ENCODE assay signal across 16 cellular contexts in the genomic region with DNA sequence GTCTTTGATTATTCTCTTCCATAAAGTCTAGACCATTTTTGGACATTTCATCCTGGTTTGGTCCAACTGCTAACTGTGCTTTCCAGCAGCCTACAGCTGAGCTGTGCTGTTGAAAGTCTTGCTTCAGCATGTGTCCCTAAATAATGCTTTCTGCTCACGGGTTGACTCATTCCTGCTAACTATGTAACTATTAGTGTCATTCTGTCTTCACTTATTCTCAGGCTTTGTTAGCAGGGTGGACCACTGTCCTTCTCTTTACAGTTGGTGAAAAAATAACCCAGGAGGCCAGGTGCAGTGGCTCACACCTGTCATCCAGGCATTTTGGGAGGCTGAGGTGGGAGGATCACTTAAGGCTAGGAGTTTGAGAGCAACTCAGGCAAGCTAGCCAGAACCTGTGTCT. TPM values are rescaled to one million over a fixed set of nuclear protein-coding genes. Genes with fewer than 3 reads are reported as not detected.
DNase-seq lines count a peak whose midpoint lies in the region; ATAC-seq lines count a peak whose summit lies in the region.
"Had no signal": no experiment of that assay in that cellular context is flagged by ENCODE, and none has a peak within 500 bp of the region (broad histone marks: within the 10 kb centered on the region; RNA-seq: fewer than 3 reads in every experiment).

No MANE protein-coding gene starts in this region.

- peak; percentile 68 for ATAC-seq in GM18519 (IDR thresholded peaks at IDR 0.05; ENCODE audit: low FRiP score, unreplicated experiment)
- peak; percentile 56 for ATAC-seq in HG02588 (IDR thresholded peaks at IDR 0.05; ENCODE audit: unreplicated experiment)
- ATAC-seq in HG03439 (IDR thresholded peaks at IDR 0.05; ENCODE audit: unreplicated experiment) = peak; percentile 68
- peak; percentile 5 for ATAC-seq in Right ventricle myocardium superior (ENCODE audit: poor library complexity)

- no peak for DNase-seq in Right ventricle myocardium superior
- no peak for DNase-seq in SIG-M5 (lab: John Stamatoyannopoulos, UW)
- DNase-seq in cerebellar nuclear complex (lab: John Stamatoyannopoulos, UW) = no peak
- DNase-seq in effector memory CD4-positive, alpha-beta T cell = no peak
- no peak for DNase-seq in SW480 (ENCODE audit: low spot score)
- DNase-seq: activated CD8-positive, alpha-beta memory T cell treated with anti-CD3 and anti-CD28 coated beads for 24 hours; COR-L47; GF-D8; GOT3; naive B cell; NCI-H2171 treated with DMSO at 0.1 percent for 48 hours had no signal

- no peak overlapping the region for H3K4me3 ChIP-seq in effector memory CD4-positive, alpha-beta T cell (ENCODE audit: insufficient read depth, low read depth, low read length, poor library complexity, severe bottlenecking)
- H3K4me3 ChIP-seq: SK-N-MC had no signal

- H3K27me3 ChIP-seq in effector memory CD4-positive, alpha-beta T cell (replicated peaks; ENCODE audit: control insufficient read depth, insufficient read depth, low read length, poor library complexity, severe bottlenecking) = no peaks in the 10 kb centered on the region

- H3K4me1 ChIP-seq in effector memory CD4-positive, alpha-beta T cell (ENCODE audit: control insufficient read depth, insufficient read depth, low read length, poor library complexity, severe bottlenecking) = no peaks in the 10 kb centered on the region

- no peak overlapping the region for H3K27ac ChIP-seq in effector memory CD4-positive, alpha-beta T cell (ENCODE audit: insufficient read depth, low read length, poor library complexity, severe bottlenecking)
- H3K27ac ChIP-seq: SK-N-MC, VCaP had no signal

- intact Hi-C loops in Right ventricle myocardium superior (cut with DNase I) = no loop called here

- no peaks in the 10 kb centered on the region for H3K9me3 ChIP-seq in effector memory CD4-positive, alpha-beta T cell (ENCODE audit: control insufficient read depth, low read length)

- H3K36me3 ChIP-seq in effector memory CD4-positive, alpha-beta T cell (ENCODE audit: control insufficient read depth, insufficient read depth, low read length) = no peaks in the 10 kb centered on the region

RNA-seq across cellular contexts. Expression of gene ADAM23, which starts 8.9 kb away (rescaled TPM):
- total RNA-seq in Right ventricle myocardium superior = 58.9 TPM

Comparison
In these comparisons a context has a peak if more than half of its experiments do, and no peak if none do; other contexts are left out.
1. ATAC-seq: peak in every context shown above with its lines; median percentile 68 in GM18519; 68 in HG03439; 56 in HG02588; 5 in Right ventricle myocardium superior.